ENCODE assay signal across 16 cellular contexts in genomic region chr18:58041633-58042032, GRCh38. TPM values are rescaled to one million over a fixed set of nuclear protein-coding genes. Genes with fewer than 3 reads are reported as not detected.
DNase-seq lines count a peak whose midpoint lies in the region; ATAC-seq and TF ChIP-seq lines count a peak whose summit lies in the region.
"Had no signal": no experiment of that assay in that cellular context is flagged by ENCODE, and none has a peak within 500 bp of the region (broad histone marks: within the 10 kb centered on the region; RNA-seq: fewer than 3 reads in every experiment).

No MANE protein-coding gene starts in this region.

- H3K36me3 Mint-ChIP-seq in natural killer cell, result no peaks in the 10 kb centered on the region
- H3K36me3 Mint-ChIP-seq in natural killer cell treated with Interleukin-12 subunit alpha and Interleukin-12 subunit beta and Interleukin-15 and Interleukin-18, amount 100 ng/mL, for 72 hours, result no peaks in the 10 kb centered on the region

- TF ChIP-seq CTCF in natural killer cell (IDR thresholded peaks at IDR 0.05) (no peak), colonic mucosa (IDR thresholded peaks at IDR 0.05) (no peak), transverse colon (IDR thresholded peaks at IDR 0.05) (no peak)

- peaks cover 4% of the 10 kb centered on the region for H3K4me1 ChIP-seq in colonic mucosa
- peaks cover 0 to 34% (median 26%) of the 10 kb centered on the region in 4 donors for H3K4me1 ChIP-seq in transverse colon
- H3K4me1 ChIP-seq: prostate gland had no signal

- no peak overlapping the region for H3K27ac Mint-ChIP-seq in natural killer cell
- H3K27ac Mint-ChIP-seq in natural killer cell treated with Interleukin-12 subunit alpha and Interleukin-12 subunit beta and Interleukin-15 and Interleukin-18, amount 100 ng/mL, for 72 hours, result no peak overlapping the region

- H3K4me1 Mint-ChIP-seq in natural killer cell, result peaks cover 20 to 30% of the 10 kb centered on the region in 2 donors
- H3K4me1 Mint-ChIP-seq in natural killer cell treated with Interleukin-12 subunit alpha and Interleukin-12 subunit beta and Interleukin-15 and Interleukin-18, amount 100 ng/mL, for 72 hours (ENCODE audit: low read depth in 2 of 2), result peaks cover 24 to 27% of the 10 kb centered on the region in 2 donors

- H3K4me3 Mint-ChIP-seq in natural killer cell, result peak overlapping the region; percentile 70
- H3K4me3 Mint-ChIP-seq in natural killer cell treated with Interleukin-12 subunit alpha and Interleukin-12 subunit beta and Interleukin-15 and Interleukin-18, amount 100 ng/mL, for 72 hours, result no peak overlapping the region

- 24 to 38% methylated on average over 4 of the region's 4 CpGs for WGBS in transverse colon (ENCODE audit: low coverage in 1 of 2), 2 donors

- H3K4me3 ChIP-seq in colonic mucosa (no peak overlapping the region), transverse colon (no peak overlapping the region)
- H3K4me3 ChIP-seq: gastroesophageal sphincter, prostate gland, thoracic aorta had no signal

- DNase-seq in natural killer cell, result no peak
- DNase-seq in natural killer cell treated with Interleukin-12 subunit alpha and Interleukin-12 subunit beta and Interleukin-15 and Interleukin-18, amount 100 ng/mL, for 72 hours (ENCODE audit: low spot score), result no peak
- peak; percentile 77 for DNase-seq in NCI-H2171 treated with DMSO at 0.1 percent for 48 hours (lab: John Stamatoyannopoulos, UW)
- peak; percentile 75 for DNase-seq in colonic mucosa
- DNase-seq in transverse colon, result peak; percentile 46
- no peak for DNase-seq in NCI-H1930 (lab: John Stamatoyannopoulos, UW)
- DNase-seq in NCI-H2227 (lab: John Stamatoyannopoulos, UW; ENCODE audit: unreplicated experiment), result no peak
- DNase-seq in NCI-H510A (lab: John Stamatoyannopoulos, UW), result no peak
- DNase-seq: activated CD4-positive, CD25-positive, alpha-beta regulatory T cell treated with anti-CD3 and anti-CD28 coated beads, Interleukin-2, amount 50 U/mL, for 72 hours; cerebellar nuclear complex; islet precursor cell; KG1; NCI-H2029 treated with DMSO at 0.1 percent for 48 hours had no signal

- no peaks in the 10 kb centered on the region for H3K9me3 Mint-ChIP-seq in natural killer cell
- no peaks in the 10 kb centered on the region for H3K9me3 Mint-ChIP-seq in natural killer cell treated with Interleukin-12 subunit alpha and Interleukin-12 subunit beta and Interleukin-15 and Interleukin-18, amount 100 ng/mL, for 72 hours

- no peak for ATAC-seq in natural killer cell
- no peak for ATAC-seq in natural killer cell treated with Interleukin-12 subunit alpha and Interleukin-12 subunit beta and Interleukin-15 and Interleukin-18, amount 100 ng/mL, for 72 hours
- ATAC-seq: gastroesophageal sphincter had no signal

- TF ChIP-seq POLR2A in transverse colon (IDR thresholded peaks at IDR 0.05), result no peak

- no peak overlapping the region for H3K9ac ChIP-seq in colonic mucosa (ENCODE audit: low read depth in 2 of 2, low read length in 2 of 2)

- no peaks in the 10 kb centered on the region for H3K36me3 ChIP-seq in colonic mucosa
- no peaks in the 10 kb centered on the region for H3K36me3 ChIP-seq in transverse colon
- H3K36me3 ChIP-seq: gastroesophageal sphincter, prostate gland, thoracic aorta had no signal

- intact Hi-C loops in natural killer cell (cut with micrococcal nuclease) (loop anchor here (5.0 kb wide), 1 partner anchor 96 kb away; no protein-coding TSS in a partner anchor), colonic mucosa (cut with DNase I) (loop anchor here (10.0 kb wide), 1 partner anchor 157 kb away; no protein-coding TSS in a partner anchor), transverse colon (cut with DNase I; ENCODE audit: low total_unique reads) (loop anchor here (2.0 to 10.0 kb wide), 2 partner anchors 81 to 313 kb away; no protein-coding TSS in a partner anchor)

- no peak for TF ChIP-seq EP300 in transverse colon (IDR thresholded peaks at IDR 0.05; ENCODE audit: low read depth)

- H3K27me3 ChIP-seq in colonic mucosa (no peaks in the 10 kb centered on the region), transverse colon (no peaks in the 10 kb centered on the region)
- H3K27me3 ChIP-seq: gastroesophageal sphincter had no signal

- H3K27me3 Mint-ChIP-seq in natural killer cell (ENCODE audit: low read depth in 2 of 2), result peaks cover 15 to 24% of the 10 kb centered on the region in 2 donors
- peaks cover 18 to 35% of the 10 kb centered on the region in 2 donors for H3K27me3 Mint-ChIP-seq in natural killer cell treated with Interleukin-12 subunit alpha and Interleukin-12 subunit beta and Interleukin-15 and Interleukin-18, amount 100 ng/mL, for 72 hours

- H3K27ac ChIP-seq in colonic mucosa (no peak overlapping the region), transverse colon (peak overlapping the region in 2 of 4 donors; percentile 5 to 95)
- H3K27ac ChIP-seq: gastroesophageal sphincter, prostate gland, thoracic aorta had no signal

- no peaks in the 10 kb centered on the region for H3K9me3 ChIP-seq in colonic mucosa
- no peaks in the 10 kb centered on the region for H3K9me3 ChIP-seq in transverse colon
- H3K9me3 ChIP-seq: gastroesophageal sphincter, prostate gland, thoracic aorta had no signal

- in situ Hi-C loops in transverse colon (cut with MboI; ENCODE audit: low pct_ligation_motif_present in 1 of 4, low pct_unique_long_range_greater_than_20kb in 1 of 4, low sequenced_read_pairs in 3 of 4), result loop anchor here in 2 of 4 donors (10.0 to 25.0 kb wide), 2 partner anchors 154 to 417 kb away; partner anchors contain the start of gene NARS1 (in 1 of the 2)

RNA-seq across cellular contexts. Expression of gene NEDD4L, which starts 2.4 kb away (rescaled TPM):
- 10 to 100 TPM in 2 of 3 donors, 1 to 10 TPM in 1; 3.4 to 15.3 (median 14.3) TPM for total RNA-seq in natural killer cell
- 10 to 100 TPM in 1 of 2 donors, 1 to 10 TPM in 1; 8.6 to 16.5 TPM for total RNA-seq in natural killer cell treated with Interleukin-12 subunit alpha and Interleukin-12 subunit beta and Interleukin-15 and Interleukin-18, amount 100 ng/mL, for 72 hours
- 100 to 1,000 TPM; 149 to 212 TPM for total RNA-seq in colonic mucosa
- total RNA-seq in transverse colon, result 100 to 1,000 TPM; 217 to 773 (median 305) TPM

Comparison
In these comparisons a context has a peak if more than half of its experiments do, and no peak if none do; other contexts are left out.
1. DNase-seq: peak in NCI-H2171 treated with DMSO at 0.1 percent for 48 hours (single experiment), colonic mucosa (single experiment) and transverse colon (single experiment); none in natural killer cell (single experiment), natural killer cell treated with Interleukin-12 subunit alpha and Interleukin-12 subunit beta and Interleukin-15 and Interleukin-18, amount 100 ng/mL, for 72 hours (single experiment), NCI-H1930 (0 of 2), NCI-H2227 (single experiment) and NCI-H510A (single experiment).
2. RNA of gene NEDD4L, which starts 2.4 kb away (total RNA-seq): 217 to 773 TPM in transverse colon and 149 to 212 TPM in colonic mucosa; 8.6 to 16.5 TPM in natural killer cell treated with Interleukin-12 subunit alpha and Interleukin-12 subunit beta and Interleukin-15 and Interleukin-18, amount 100 ng/mL, for 72 hours and 3.4 to 15.3 TPM in natural killer cell; every median in the first group is over 4 times any median in the second.